Comparison of ENCODE assay signal across 8 cellular contexts in the genomic region with DNA sequence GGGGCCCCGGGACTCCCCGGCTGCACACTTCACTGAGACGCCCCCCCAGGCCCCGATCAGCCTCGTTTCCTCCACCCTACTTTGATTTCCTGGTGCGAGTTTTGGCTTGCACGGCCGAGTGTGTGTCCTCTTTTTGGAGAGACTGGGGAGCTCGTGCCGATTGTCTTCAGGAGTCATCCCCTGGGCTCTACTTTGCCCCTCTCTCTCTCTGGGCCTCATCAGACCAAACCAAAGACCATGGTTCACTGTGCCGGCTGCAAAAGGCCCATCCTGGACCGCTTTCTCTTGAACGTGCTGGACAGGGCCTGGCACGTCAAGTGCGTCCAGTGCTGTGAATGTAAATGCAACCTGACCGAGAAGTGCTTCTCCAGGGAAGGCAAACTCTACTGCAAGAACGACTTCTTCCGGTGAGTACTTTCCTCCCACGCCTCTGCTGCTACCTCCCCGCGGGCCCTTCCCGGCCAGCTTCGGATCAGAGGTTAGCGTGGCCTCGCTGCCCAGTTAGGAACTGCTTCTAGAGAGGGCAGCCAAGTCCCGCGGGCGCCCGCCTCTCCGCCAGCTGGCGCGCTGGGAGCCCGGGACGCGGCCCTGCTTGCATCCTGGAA. TPM values are rescaled to one million over a fixed set of nuclear protein-coding genes. Genes with fewer than 3 reads are reported as not detected.
DNase-seq lines count a peak whose midpoint lies in the region; ATAC-seq, FAIRE-seq and TF ChIP-seq lines count a peak whose summit lies in the region.

No MANE protein-coding gene starts in this region.

- H2AFZ ChIP-seq in GM12878 (ENCODE audit: control insufficient read depth, low read depth, low read length) = no peak overlapping the region

- TF ChIP-seq EP300 in GM12878 (IDR thresholded peaks at IDR 0.05; ENCODE audit: borderline replicate concordance in 1 of 2, control insufficient read depth in 1 of 2, low read depth in 2 of 2, low read length in 2 of 2) = no peak

- POLR2A ChIA-PET in Caco-2 (lab: Charles Lee) = interaction anchor here (0.7 to 1.2 kb wide), 2 partner anchors 11 to 12 kb away, joined by 3 to 4 read pairs; a partner anchor contains a TSS
- POLR2A ChIA-PET in GM12878 (lab: Charles Lee) = interaction anchor here (0.6 kb wide), 1 partner anchor 79 kb away, joined by 3 read pairs; no protein-coding TSS in a partner anchor

- FAIRE-seq in GM12878 (lab: Jason Lieb, UNC) = no peak

- H3K27ac ChIP-seq in HUES64 (ENCODE audit: low read depth, low read length) = no peak overlapping the region
- H3K27ac ChIP-seq in GM12878 (ENCODE audit: control insufficient read depth, insufficient read depth) = no peak overlapping the region
- H3K27ac ChIP-seq in mesodermal cell (ENCODE audit: low read depth, low read length, severe bottlenecking) = no peak overlapping the region

- RAD21 ChIA-PET in GM12878 (lab: Charles Lee; ENCODE audit: unreplicated experiment) = no interaction called here

- in situ Hi-C loops in GM12878 (cut with MboI) = no loop called here

- H3K4me3 ChIP-seq in Caco-2 (ENCODE audit: low read depth, low read length) = peak overlapping the region; percentile 11; the same call in 1 of the 2 replicates
- peak overlapping the region; percentile 56 for H3K4me3 ChIP-seq in HUES64 (ENCODE audit: low read length)
- H3K4me3 ChIP-seq in GM12878 = no peak overlapping the region
- H3K4me3 ChIP-seq in mesodermal cell (ENCODE audit: extremely low read depth, insufficient read depth, low read length, poor library complexity, severe bottlenecking) = peak overlapping the region; percentile 48

- H3K9me3 ChIP-seq in Caco-2 (no peaks in the 10 kb centered on the region), HUES64 (ENCODE audit: insufficient read depth, low read depth, low read length) (no peaks in the 10 kb centered on the region), GM12878 (replicated peaks; ENCODE audit: control insufficient read depth, insufficient read depth, low read length) (no peaks in the 10 kb centered on the region; the same call in 2 of the 3 replicates), mesodermal cell (ENCODE audit: control insufficient read depth, low read length) (no peaks in the 10 kb centered on the region)

- H4K20me1 ChIP-seq in GM12878 (ENCODE audit: control insufficient read depth, insufficient read depth) = no peaks in the 10 kb centered on the region

- H3K27me3 ChIP-seq in Caco-2 (replicated peaks; ENCODE audit: control insufficient read depth, insufficient read depth, low read length) = peaks cover 28% of the 10 kb centered on the region
- peaks cover 100% of the 10 kb centered on the region for H3K27me3 ChIP-seq in HUES64 (ENCODE audit: insufficient read depth, low read length)
- H3K27me3 ChIP-seq in GM12878 (replicated peaks in 1 of 2; ENCODE audit: control insufficient read depth in 2 of 2, insufficient read depth in 2 of 2, low read length in 1 of 2) = peaks cover 57 to 74% of the 10 kb centered on the region in 2 experiments

- no peaks in the 10 kb centered on the region for H3K36me3 Mint-ChIP-seq in Caco-2 (ENCODE audit: insufficient read depth, unreplicated experiment)

- peaks cover 42% of the 10 kb centered on the region for H3K27me3 Mint-ChIP-seq in Caco-2 (ENCODE audit: insufficient read depth, unreplicated experiment)

- H3K36me3 ChIP-seq in Caco-2 (ENCODE audit: control insufficient read depth, insufficient read depth, low read length) (no peaks in the 10 kb centered on the region), HUES64 (ENCODE audit: insufficient read depth, low read length) (no peaks in the 10 kb centered on the region), GM12878 (ENCODE audit: control insufficient read depth in 2 of 2, insufficient read depth in 2 of 2, low read length in 1 of 2) (no peaks in the 10 kb centered on the region), mesodermal cell (ENCODE audit: control insufficient read depth, insufficient read depth, low read length) (no peaks in the 10 kb centered on the region)

- ATAC-seq in GM12878 = no peak
- ATAC-seq in HG03457 (IDR thresholded peaks at IDR 0.05; ENCODE audit: unreplicated experiment) = no peak
- ATAC-seq in GM18511 (IDR thresholded peaks at IDR 0.05; ENCODE audit: unreplicated experiment) = no peak

- no peaks in the 10 kb centered on the region for H3K79me2 ChIP-seq in GM12878 (ENCODE audit: control insufficient read depth, insufficient read depth, low read length)

- H3K9ac ChIP-seq in HUES64 (ENCODE audit: low read depth, low read length) (no peak overlapping the region), GM12878 (ENCODE audit: control insufficient read depth, insufficient read depth, low read length) (no peak overlapping the region)

- WGBS in HUES64 = 1% methylated on average over 35 of the region's 35 CpGs
- 27% methylated on average over 35 of the region's 35 CpGs for WGBS in GM12878 (ENCODE audit: insufficient coverage, insufficient replicate concordance, low lambda C conversion rate, missing lambda C conversion rate)
- WGBS in mesodermal cell (ENCODE audit: insufficient coverage in 2 of 2), 2 experiments = 0 to 1% methylated on average over 28 to 35 of the region's 35 CpGs

- SMC1A ChIA-PET in GM12878 (lab: Charles Lee; ENCODE audit: uncharacterized antibody, unreplicated experiment) = no interaction called here

- TF ChIP-seq CTCF in Caco-2 (IDR thresholded peaks at IDR 0.05; ENCODE audit: insufficient read depth in 1 of 2, low read depth in 1 of 2, low read length in 1 of 2, severe bottlenecking in 1 of 2, unreplicated experiment in 1 of 2) = no peak
- no peak for TF ChIP-seq CTCF in GM12878 (IDR thresholded peaks at IDR 0.05 in 2 of 3, conservative IDR thresholded peaks at IDR 0.05 in 1 of 3; ENCODE audit: control insufficient read depth in 2 of 3, extremely low read depth in 1 of 3, insufficient read depth in 1 of 3, low read depth in 3 of 3, low read length in 3 of 3)

- intact Hi-C loops in Caco-2 (cut with micrococcal nuclease; ENCODE audit: unreplicated experiment) = loop anchor here (5.0 to 10.0 kb wide), 2 partner anchors 107 to 311 kb away; no protein-coding TSS in a partner anchor
- intact Hi-C loops in GM12878 (cut with micrococcal nuclease; ENCODE audit: unreplicated experiment) = no loop called here

- DNase-seq in Caco-2 (no peak), GM12878 (ENCODE audit: low read depth, low spot score) (no peak), H4 (ENCODE audit: low spot score) (no peak)
- no peak for DNase-seq in stimulated activated CD4-positive, alpha-beta T cell treated with anti-CD3 and anti-CD28 coated beads, Interleukin-1b, Interleukin-23, amount 100 ng/mL, for 48 hours

- no TSS peak for BruUV-seq in Caco-2 (replicated peaks; lab: Mats Ljungman, UMichigan)
- BruUV-seq in GM12878 (replicated peaks; lab: Mats Ljungman, UMichigan) = no TSS peak

- H3K27ac Mint-ChIP-seq in Caco-2 (ENCODE audit: unreplicated experiment) = no peak overlapping the region

- H3K4me1 Mint-ChIP-seq in Caco-2 (ENCODE audit: low read depth, unreplicated experiment) = peaks cover 6% of the 10 kb centered on the region

- peak overlapping the region; percentile 33; the same call in 1 of the 2 replicates for H3K4me2 ChIP-seq in GM12878 (ENCODE audit: control insufficient read depth, insufficient read depth)

- no peak for TF ChIP-seq RAD21 in GM12878 (IDR thresholded peaks at IDR 0.05; ENCODE audit: insufficient read depth, low read depth, low read length)

- peak overlapping the region; percentile 83 for H3K4me3 Mint-ChIP-seq in Caco-2 (ENCODE audit: unreplicated experiment)

- peaks cover 23% of the 10 kb centered on the region for H3K4me1 ChIP-seq in Caco-2
- peaks cover 38% of the 10 kb centered on the region for H3K4me1 ChIP-seq in HUES64 (ENCODE audit: insufficient read depth, low read length)
- H3K4me1 ChIP-seq in GM12878 (ENCODE audit: control insufficient read depth, insufficient read depth, low read length) = no peaks in the 10 kb centered on the region
- peaks cover 51% of the 10 kb centered on the region for H3K4me1 ChIP-seq in mesodermal cell (ENCODE audit: control insufficient read depth, insufficient read depth, low read length, poor library complexity, severe bottlenecking)

- no peaks in the 10 kb centered on the region for H3K9me3 Mint-ChIP-seq in Caco-2 (ENCODE audit: unreplicated experiment)

- CTCF ChIA-PET in Caco-2 (lab: Charles Lee) (no interaction called here), GM12878 (lab: Yijun Ruan, JAX) (no interaction called here)

- no peak for TF ChIP-seq POLR2A in GM12878 (IDR thresholded peaks at IDR 0.05; ENCODE audit: low read depth, low read length)

RNA-seq across cellular contexts. Expression of a gene that starts 0.8 kb away (rescaled TPM):
- 0.37 TPM in 1 of 2 replicates, not detected in the other for total RNA-seq in Caco-2 (2022)
- polyA plus RNA-seq in HUES64 (2013, experiment 1 of 2) = 4.3 TPM
- polyA plus RNA-seq in HUES64 (2013, experiment 2 of 2) = 6.0 TPM
- not detected in 2 replicates for total RNA-seq in GM12878 (2013; cell fraction: nucleolus; rRNA removed)
- total RNA-seq in GM12878 (2014; rRNA removed) = not detected in 2 replicates
- not detected in 2 replicates for total RNA-seq in GM12878 (2014; rRNA removed; fragmentation: Illumina TruSeq; extraction: Trizol)
- total RNA-seq in GM12878 (2021) = not detected in 2 replicates
- polyA plus RNA-seq in GM12878 (2011; ENCODE audit: low read depth) = not detected
- polyA plus RNA-seq in GM12878 (2011; rRNA removed) = not detected in 2 replicates
- polyA plus RNA-seq in GM12878 (2011; cell fraction: cytosol; rRNA removed) = not detected in 2 replicates
- not detected in 2 replicates for polyA plus RNA-seq in GM12878 (2011; cell fraction: nucleus; rRNA removed)
- 0.07 and 0.21 TPM in 2 replicates for polyA plus RNA-seq in GM12878 (2012)
- polyA plus RNA-seq in GM12878 (2014; fragmentation: Illumina TruSeq; extraction: Trizol) = not detected in 2 replicates
- not detected for polyA plus RNA-seq in GM12878 (2014; fragmentation: Nextera tagmentation; extraction: Ambion mirVana)
- not detected in 2 replicates for polyA plus RNA-seq in GM12878 (2014; rRNA removed)
- not detected for polyA plus RNA-seq in GM12878 (2016; fragmentation: Nextera tagmentation; extraction: Ambion mirVana)
- polyA minus RNA-seq in GM12878 (2011; rRNA and poly(A)+ RNA removed) = not detected in 2 replicates
- not detected in 2 replicates for polyA minus RNA-seq in GM12878 (2011; cell fraction: cytosol; rRNA and poly(A)+ RNA removed)
- not detected in 2 replicates for polyA minus RNA-seq in GM12878 (2011; cell fraction: nucleus; rRNA and poly(A)+ RNA removed)
- polyA plus RNA-seq in mesodermal cell (2013, experiment 1 of 2) = 3.7 TPM
- 2.6 TPM for polyA plus RNA-seq in mesodermal cell (2013, experiment 2 of 2)
- 0.39 and 0.97 TPM in 2 replicates for total RNA-seq in H4 (2014; rRNA removed; shearing (Covaris generic))

RNA-seq across cellular contexts. Expression of a gene that starts 10.7 kb away (rescaled TPM):
- total RNA-seq in Caco-2 (2022) (81.7 and 87.6 TPM in 2 replicates), GM12878 (2014; rRNA removed) (63.4 and 74.9 TPM in 2 replicates), GM12878 (2014; rRNA removed; fragmentation: Illumina TruSeq; extraction: Trizol) (76.4 and 80.8 TPM in 2 replicates), GM12878 (2021) (85.6 and 90.2 TPM in 2 replicates)
- polyA plus RNA-seq in HUES64 (2013, experiment 1 of 2) = 41.9 TPM
- polyA plus RNA-seq in HUES64 (2013, experiment 2 of 2) = 36.5 TPM
- 51.6 and 56.9 TPM in 2 replicates for total RNA-seq in GM12878 (2013; cell fraction: nucleolus; rRNA removed)
- polyA plus RNA-seq in GM12878 (2011; ENCODE audit: low read depth) = 45.1 TPM
- polyA plus RNA-seq in GM12878 (2011; rRNA removed) (33.6 and 38.2 TPM in 2 replicates), GM12878 (2014; fragmentation: Illumina TruSeq; extraction: Trizol) (87.0 and 94.8 TPM in 2 replicates), GM12878 (2014; fragmentation: Nextera tagmentation; extraction: Ambion mirVana) (10 to 100 TPM; 36.8 to 48.0 TPM), GM12878 (2014; rRNA removed) (64.2 and 91.7 TPM in 2 replicates), GM12878 (2016; fragmentation: Nextera tagmentation; extraction: Ambion mirVana) (100 to 1,000 TPM; 105 to 110 TPM)
- 33.5 and 35.9 TPM in 2 replicates for polyA plus RNA-seq in GM12878 (2011; cell fraction: cytosol; rRNA removed)
- 17.6 and 30.8 TPM in 2 replicates for polyA plus RNA-seq in GM12878 (2011; cell fraction: nucleus; rRNA removed)
- 65.2 and 88.3 TPM in 2 replicates for polyA plus RNA-seq in GM12878 (2012)
- 25.5 and 40.6 TPM in 2 replicates for polyA minus RNA-seq in GM12878 (2011; rRNA and poly(A)+ RNA removed)
- polyA minus RNA-seq in GM12878 (2011; cell fraction: cytosol; rRNA and poly(A)+ RNA removed) = 21.2 and 25.7 TPM in 2 replicates
- 11.4 and 22.5 TPM in 2 replicates for polyA minus RNA-seq in GM12878 (2011; cell fraction: nucleus; rRNA and poly(A)+ RNA removed)
- polyA plus RNA-seq in mesodermal cell (2013, experiment 1 of 2) = 32.4 TPM
- polyA plus RNA-seq in mesodermal cell (2013, experiment 2 of 2) = 28.9 TPM
- 45.1 and 47.1 TPM in 2 replicates for total RNA-seq in H4 (2014; rRNA removed; shearing (Covaris generic))
